ENCODE assay signal across 1 cellular context in the genomic region with DNA sequence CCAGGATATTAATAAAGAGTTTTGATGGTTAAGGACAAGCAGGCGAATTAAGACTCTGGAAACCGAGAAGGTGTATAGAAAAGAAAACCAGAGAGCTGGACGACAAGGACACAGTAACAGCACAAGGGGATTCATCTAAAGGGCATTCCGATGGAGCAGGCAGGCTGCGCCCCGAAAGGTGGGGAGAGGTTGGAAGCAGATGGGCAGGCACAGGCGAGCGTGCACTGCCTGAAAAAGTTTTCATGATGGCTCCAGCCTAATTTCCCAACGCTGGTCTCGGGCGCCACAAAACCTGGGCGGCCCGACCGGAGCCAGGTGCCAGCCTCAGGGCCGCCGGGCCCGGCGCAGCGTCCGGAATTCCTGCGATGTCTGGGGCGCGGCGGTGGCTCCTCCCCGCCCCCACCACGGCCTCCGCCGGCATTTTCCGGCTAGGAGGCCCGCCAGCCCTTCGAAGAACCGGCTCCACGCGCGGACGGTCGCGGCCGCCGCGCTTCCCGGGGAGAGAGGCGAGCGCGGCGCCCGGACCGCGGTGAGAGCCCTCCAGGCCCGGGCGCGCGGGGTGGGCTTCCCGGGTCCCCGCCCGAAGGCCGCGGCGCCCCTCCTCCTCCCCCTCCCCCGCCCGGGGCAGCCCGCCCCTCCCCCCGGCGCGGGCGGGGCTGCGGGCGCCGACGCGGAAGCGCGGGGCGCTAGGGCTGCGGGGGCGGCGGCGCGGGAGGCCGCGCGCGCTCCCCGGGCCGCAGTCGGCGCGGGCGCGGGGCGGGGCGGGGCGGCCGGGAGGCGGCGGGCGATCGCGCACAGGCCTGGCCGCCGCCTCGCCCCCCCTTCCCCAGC.
TF ChIP-seq lines count a peak whose summit lies in the region.

No MANE protein-coding gene starts in this region.

TF ChIP-seq in K562, 482 proteins besides CTCF, POLR2A, EP300 and RAD21 (continued from another document and continues in another):
- TF ChIP-seq NR1H2 (CRISPR knock-in tag; IDR thresholded peaks at IDR 0.05) (no peak), RFX5 (IDR thresholded peaks at IDR 0.05; ENCODE audit: low read depth, low read length) (no peak), ZNF766 (CRISPR knock-in tag; conservative IDR thresholded peaks at IDR 0.05) (0 out of 2 replicates have a peak, but pooled peaks have one; percentile 55), KHSRP (IDR thresholded peaks at IDR 0.05) (no peak), SMAD1 (IDR thresholded peaks at IDR 0.05; ENCODE audit: low read depth, low read length, partially characterized antibody) (peak; percentile 47), SMARCC2 (IDR thresholded peaks at IDR 0.05; ENCODE audit: low read depth) (no peak), RBM25 (IDR thresholded peaks at IDR 0.05; ENCODE audit: low read depth, low read length, severe bottlenecking) (peak; percentile 33), TAL1 (IDR thresholded peaks at IDR 0.05) (no peak; the same call in 1 of the 2 replicates), STAG1 (CRISPR knock-in tag; IDR thresholded peaks at IDR 0.05; ENCODE audit: borderline replicate concordance) (peak; percentile 38; the same call in 1 of the 2 replicates), SIN3A (IDR thresholded peaks at IDR 0.05; ENCODE audit: borderline replicate concordance in 2 of 2, control insufficient read depth in 1 of 2, low read depth in 2 of 2, low read length in 2 of 2) (peak in 1 of 2 experiments; percentile 48; a peak in 1 of 4 replicates), ZNF445 (CRISPR knock-in tag; IDR thresholded peaks at IDR 0.05; ENCODE audit: low read depth) (0 out of 2 replicates have a peak, but pooled peaks have one; percentile 41), ZNF507 (tag; conservative IDR thresholded peaks at IDR 0.05) (no peak), ZBED1 (IDR thresholded peaks at IDR 0.05) (0 out of 2 replicates have a peak, but pooled peaks have one; percentile 33), TARDBP (IDR thresholded peaks at IDR 0.05) (no peak), SMC3 (conservative IDR thresholded peaks at IDR 0.05; ENCODE audit: insufficient read depth, low read depth, low read length) (0 out of 2 replicates have a peak, but pooled peaks have one; percentile 7), MED1 (CRISPR knock-in tag; IDR thresholded peaks at IDR 0.05; ENCODE audit: borderline replicate concordance) (no peak), RCOR1 (IDR thresholded peaks at IDR 0.05; ENCODE audit: borderline replicate concordance in 1 of 2, low read depth in 2 of 2, low read length in 2 of 2) (no peak), ETV6 (IDR thresholded peaks at IDR 0.05; ENCODE audit: borderline replicate concordance in 1 of 2, low read depth in 2 of 2, low read length in 1 of 2) (no peak), ETV6 (CRISPR knock-in tag; IDR thresholded peaks at IDR 0.05; ENCODE audit: borderline replicate concordance) (no peak), TBL1XR1 (IDR thresholded peaks at IDR 0.05; ENCODE audit: low read length in 2 of 2) (peak in 1 of 2 experiments; percentile 63; a peak in 1 of 4 replicates), SIRT6 (IDR thresholded peaks at IDR 0.05; ENCODE audit: low read depth, low read length) (no peak), HDGF (IDR thresholded peaks at IDR 0.05) (no peak), ZNF184 (CRISPR knock-in tag; IDR thresholded peaks at IDR 0.05) (no peak), ZNF354B (CRISPR knock-in tag; IDR thresholded peaks at IDR 0.05) (no peak), ZNF444 (CRISPR knock-in tag; IDR thresholded peaks at IDR 0.05) (peak; percentile 67; the same call in 1 of the 2 replicates), CBX2 (IDR thresholded peaks at IDR 0.05; ENCODE audit: insufficient read depth, low read length, poor library complexity, severe bottlenecking) (no peak), FOXJ2 (tag; IDR thresholded peaks at IDR 0.05) (no peak; the same call in 1 of the 2 replicates), U2AF2 (optimal IDR thresholded peaks at IDR 0.05; ENCODE audit: low read depth, low read length) (no peak), ETS2 (tag; IDR thresholded peaks at IDR 0.05; ENCODE audit: borderline replicate concordance, poor library complexity, severe bottlenecking) (no peak), RB1 (IDR thresholded peaks at IDR 0.05; ENCODE audit: low read depth) (peak; percentile 96), NFRKB (IDR thresholded peaks at IDR 0.05; ENCODE audit: low read depth) (peak; percentile 83), RBM17 (IDR thresholded peaks at IDR 0.05; ENCODE audit: borderline replicate concordance, low read depth, low read length) (no peak), ZBTB1 (CRISPR knock-in tag; IDR thresholded peaks at IDR 0.05; ENCODE audit: borderline replicate concordance, low read depth) (no peak)
- TF ChIP-seq, protein P1, sequence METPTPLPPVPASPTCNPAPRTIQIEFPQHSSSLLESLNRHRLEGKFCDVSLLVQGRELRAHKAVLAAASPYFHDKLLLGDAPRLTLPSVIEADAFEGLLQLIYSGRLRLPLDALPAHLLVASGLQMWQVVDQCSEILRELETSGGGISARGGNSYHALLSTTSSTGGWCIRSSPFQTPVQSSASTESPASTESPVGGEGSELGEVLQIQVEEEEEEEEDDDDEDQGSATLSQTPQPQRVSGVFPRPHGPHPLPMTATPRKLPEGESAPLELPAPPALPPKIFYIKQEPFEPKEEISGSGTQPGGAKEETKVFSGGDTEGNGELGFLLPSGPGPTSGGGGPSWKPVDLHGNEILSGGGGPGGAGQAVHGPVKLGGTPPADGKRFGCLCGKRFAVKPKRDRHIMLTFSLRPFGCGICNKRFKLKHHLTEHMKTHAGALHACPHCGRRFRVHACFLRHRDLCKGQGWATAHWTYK (CRISPR knock-in tag; IDR thresholded peaks at IDR 0.05): peak; percentile 88
- TF ChIP-seq, protein P2, sequence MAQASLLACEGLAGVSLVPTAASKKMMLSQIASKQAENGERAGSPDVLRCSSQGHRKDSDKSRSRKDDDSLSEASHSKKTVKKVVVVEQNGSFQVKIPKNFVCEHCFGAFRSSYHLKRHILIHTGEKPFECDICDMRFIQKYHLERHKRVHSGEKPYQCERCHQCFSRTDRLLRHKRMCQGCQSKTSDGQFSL (CRISPR knock-in tag; IDR thresholded peaks at IDR 0.05): 0 out of 2 replicates have a peak, but pooled peaks have one; percentile 35
- TF ChIP-seq, protein P2 (tag; IDR thresholded peaks at IDR 0.05): peak in 1 of 2 experiments; percentile 37; a peak in 2 of 4 replicates
- TF ChIP-seq, protein P3, sequence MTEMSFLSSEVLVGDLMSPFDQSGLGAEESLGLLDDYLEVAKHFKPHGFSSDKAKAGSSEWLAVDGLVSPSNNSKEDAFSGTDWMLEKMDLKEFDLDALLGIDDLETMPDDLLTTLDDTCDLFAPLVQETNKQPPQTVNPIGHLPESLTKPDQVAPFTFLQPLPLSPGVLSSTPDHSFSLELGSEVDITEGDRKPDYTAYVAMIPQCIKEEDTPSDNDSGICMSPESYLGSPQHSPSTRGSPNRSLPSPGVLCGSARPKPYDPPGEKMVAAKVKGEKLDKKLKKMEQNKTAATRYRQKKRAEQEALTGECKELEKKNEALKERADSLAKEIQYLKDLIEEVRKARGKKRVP (CRISPR knock-in tag; IDR thresholded peaks at IDR 0.05): peak; percentile 65; the same call in 1 of the 2 replicates
- TF ChIP-seq, protein P4, sequence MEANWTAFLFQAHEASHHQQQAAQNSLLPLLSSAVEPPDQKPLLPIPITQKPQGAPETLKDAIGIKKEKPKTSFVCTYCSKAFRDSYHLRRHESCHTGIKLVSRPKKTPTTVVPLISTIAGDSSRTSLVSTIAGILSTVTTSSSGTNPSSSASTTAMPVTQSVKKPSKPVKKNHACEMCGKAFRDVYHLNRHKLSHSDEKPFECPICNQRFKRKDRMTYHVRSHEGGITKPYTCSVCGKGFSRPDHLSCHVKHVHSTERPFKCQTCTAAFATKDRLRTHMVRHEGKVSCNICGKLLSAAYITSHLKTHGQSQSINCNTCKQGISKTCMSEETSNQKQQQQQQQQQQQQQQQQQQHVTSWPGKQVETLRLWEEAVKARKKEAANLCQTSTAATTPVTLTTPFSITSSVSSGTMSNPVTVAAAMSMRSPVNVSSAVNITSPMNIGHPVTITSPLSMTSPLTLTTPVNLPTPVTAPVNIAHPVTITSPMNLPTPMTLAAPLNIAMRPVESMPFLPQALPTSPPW (CRISPR knock-in tag; IDR thresholded peaks at IDR 0.05): no peak; the same call in 1 of the 2 replicates
- TF ChIP-seq, protein P5, sequence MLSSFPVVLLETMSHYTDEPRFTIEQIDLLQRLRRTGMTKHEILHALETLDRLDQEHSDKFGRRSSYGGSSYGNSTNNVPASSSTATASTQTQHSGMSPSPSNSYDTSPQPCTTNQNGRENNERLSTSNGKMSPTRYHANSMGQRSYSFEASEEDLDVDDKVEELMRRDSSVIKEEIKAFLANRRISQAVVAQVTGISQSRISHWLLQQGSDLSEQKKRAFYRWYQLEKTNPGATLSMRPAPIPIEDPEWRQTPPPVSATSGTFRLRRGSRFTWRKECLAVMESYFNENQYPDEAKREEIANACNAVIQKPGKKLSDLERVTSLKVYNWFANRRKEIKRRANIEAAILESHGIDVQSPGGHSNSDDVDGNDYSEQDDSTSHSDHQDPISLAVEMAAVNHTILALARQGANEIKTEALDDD (IDR thresholded peaks at IDR 0.05): no peak
- TF ChIP-seq, protein P6, sequence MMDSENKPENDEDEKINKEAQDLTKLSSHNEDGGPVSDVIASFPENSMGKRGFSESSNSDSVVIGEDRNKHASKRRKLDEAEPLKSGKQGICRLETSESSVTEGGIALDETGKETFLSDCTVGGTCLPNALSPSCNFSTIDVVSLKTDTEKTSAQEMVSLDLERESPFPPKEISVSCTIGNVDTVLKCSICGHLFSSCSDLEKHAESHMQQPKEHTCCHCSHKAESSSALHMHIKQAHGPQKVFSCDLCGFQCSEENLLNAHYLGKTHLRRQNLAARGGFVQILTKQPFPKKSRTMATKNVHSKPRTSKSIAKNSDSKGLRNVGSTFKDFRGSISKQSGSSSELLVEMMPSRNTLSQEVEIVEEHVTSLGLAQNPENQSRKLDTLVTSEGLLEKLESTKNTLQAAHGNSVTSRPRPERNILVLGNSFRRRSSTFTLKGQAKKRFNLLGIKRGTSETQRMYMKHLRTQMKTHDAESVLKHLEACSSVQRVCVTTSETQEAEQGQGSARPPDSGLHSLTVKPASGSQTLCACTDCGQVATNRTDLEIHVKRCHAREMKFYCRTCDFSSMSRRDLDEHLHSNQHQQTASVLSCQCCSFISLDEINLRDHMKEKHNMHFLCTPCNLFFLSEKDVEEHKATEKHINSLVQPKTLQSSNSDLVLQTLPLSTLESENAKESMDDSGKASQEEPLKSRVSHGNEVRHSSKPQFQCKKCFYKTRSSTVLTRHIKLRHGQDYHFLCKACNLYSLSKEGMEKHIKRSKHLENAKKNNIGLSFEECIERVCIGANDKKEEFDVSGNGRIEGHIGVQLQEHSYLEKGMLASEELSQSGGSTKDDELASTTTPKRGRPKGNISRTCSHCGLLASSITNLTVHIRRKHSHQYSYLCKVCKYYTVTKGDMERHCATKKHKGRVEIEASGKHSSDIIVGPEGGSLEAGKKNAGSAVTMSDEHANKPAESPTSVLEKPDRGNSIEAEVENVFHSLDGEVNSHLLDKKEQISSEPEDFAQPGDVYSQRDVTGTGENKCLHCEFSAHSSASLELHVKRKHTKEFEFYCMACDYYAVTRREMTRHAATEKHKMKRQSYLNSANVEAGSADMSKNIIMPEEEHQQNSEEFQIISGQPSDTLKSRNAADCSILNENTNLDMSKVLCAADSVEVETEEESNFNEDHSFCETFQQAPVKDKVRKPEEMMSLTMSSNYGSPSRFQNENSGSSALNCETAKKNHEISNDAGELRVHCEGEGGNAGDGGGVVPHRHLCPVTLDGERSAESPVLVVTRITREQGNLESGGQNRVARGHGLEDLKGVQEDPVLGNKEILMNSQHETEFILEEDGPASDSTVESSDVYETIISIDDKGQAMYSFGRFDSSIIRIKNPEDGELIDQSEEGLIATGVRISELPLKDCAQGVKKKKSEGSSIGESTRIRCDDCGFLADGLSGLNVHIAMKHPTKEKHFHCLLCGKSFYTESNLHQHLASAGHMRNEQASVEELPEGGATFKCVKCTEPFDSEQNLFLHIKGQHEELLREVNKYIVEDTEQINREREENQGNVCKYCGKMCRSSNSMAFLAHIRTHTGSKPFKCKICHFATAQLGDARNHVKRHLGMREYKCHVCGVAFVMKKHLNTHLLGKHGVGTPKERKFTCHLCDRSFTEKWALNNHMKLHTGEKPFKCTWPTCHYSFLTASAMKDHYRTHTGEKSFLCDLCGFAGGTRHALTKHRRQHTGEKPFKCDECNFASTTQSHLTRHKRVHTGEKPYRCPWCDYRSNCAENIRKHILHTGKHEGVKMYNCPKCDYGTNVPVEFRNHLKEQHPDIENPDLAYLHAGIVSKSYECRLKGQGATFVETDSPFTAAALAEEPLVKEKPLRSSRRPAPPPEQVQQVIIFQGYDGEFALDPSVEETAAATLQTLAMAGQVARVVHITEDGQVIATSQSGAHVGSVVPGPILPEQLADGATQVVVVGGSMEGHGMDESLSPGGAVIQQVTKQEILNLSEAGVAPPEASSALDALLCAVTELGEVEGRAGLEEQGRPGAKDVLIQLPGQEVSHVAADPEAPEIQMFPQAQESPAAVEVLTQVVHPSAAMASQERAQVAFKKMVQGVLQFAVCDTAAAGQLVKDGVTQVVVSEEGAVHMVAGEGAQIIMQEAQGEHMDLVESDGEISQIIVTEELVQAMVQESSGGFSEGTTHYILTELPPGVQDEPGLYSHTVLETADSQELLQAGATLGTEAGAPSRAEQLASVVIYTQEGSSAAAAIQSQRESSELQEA (IDR thresholded peaks at IDR 0.05; ENCODE audit: low read depth): no peak
- TF ChIP-seq, protein P7, sequence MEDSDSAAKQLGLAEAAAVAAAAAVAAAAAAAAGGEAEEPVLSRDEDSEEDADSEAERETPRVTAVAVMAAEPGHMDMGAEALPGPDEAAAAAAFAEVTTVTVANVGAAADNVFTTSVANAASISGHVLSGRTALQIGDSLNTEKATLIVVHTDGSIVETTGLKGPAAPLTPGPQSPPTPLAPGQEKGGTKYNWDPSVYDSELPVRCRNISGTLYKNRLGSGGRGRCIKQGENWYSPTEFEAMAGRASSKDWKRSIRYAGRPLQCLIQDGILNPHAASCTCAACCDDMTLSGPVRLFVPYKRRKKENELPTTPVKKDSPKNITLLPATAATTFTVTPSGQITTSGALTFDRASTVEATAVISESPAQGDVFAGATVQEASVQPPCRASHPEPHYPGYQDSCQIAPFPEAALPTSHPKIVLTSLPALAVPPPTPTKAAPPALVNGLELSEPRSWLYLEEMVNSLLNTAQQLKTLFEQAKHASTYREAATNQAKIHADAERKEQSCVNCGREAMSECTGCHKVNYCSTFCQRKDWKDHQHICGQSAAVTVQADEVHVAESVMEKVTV (CRISPR knock-in tag; IDR thresholded peaks at IDR 0.05): peak; percentile 42; the same call in 1 of the 2 replicates
- TF ChIP-seq, protein P8, sequence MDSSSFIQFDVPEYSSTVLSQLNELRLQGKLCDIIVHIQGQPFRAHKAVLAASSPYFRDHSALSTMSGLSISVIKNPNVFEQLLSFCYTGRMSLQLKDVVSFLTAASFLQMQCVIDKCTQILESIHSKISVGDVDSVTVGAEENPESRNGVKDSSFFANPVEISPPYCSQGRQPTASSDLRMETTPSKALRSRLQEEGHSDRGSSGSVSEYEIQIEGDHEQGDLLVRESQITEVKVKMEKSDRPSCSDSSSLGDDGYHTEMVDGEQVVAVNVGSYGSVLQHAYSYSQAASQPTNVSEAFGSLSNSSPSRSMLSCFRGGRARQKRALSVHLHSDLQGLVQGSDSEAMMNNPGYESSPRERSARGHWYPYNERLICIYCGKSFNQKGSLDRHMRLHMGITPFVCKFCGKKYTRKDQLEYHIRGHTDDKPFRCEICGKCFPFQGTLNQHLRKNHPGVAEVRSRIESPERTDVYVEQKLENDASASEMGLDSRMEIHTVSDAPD (CRISPR knock-in tag; IDR thresholded peaks at IDR 0.05): no peak
